Comparison of ENCODE assay signal across 1 cellular context in genomic region chr14:35336171-35337073, GRCh38.
A peak's percentile ranks its signal among the peaks of the same experiment; 100 is the strongest.
TF ChIP-seq lines count a peak whose summit lies in the region.

No MANE protein-coding gene starts in this region.

TF ChIP-seq in WTC11, 78 proteins besides CTCF, POLR2A, EP300 and RAD21 (continued from another document and continues in another):
- TF ChIP-seq ARID4B (CRISPR knock-in tag; IDR thresholded peaks at IDR 0.05; ENCODE audit: borderline replicate concordance), result no peak
- peak; percentile 76 for TF ChIP-seq FOXP1 (CRISPR knock-in tag; IDR thresholded peaks at IDR 0.05; ENCODE audit: borderline replicate concordance)
- no peak for TF ChIP-seq PRRX2 (CRISPR knock-in tag; IDR thresholded peaks at IDR 0.05)
- TF ChIP-seq HMGXB4 (CRISPR knock-in tag; IDR thresholded peaks at IDR 0.05), result no peak
- no peak for TF ChIP-seq ZNF317 (CRISPR knock-in tag; IDR thresholded peaks at IDR 0.05; ENCODE audit: borderline replicate concordance, low read depth)
- no peak for TF ChIP-seq ZSCAN18 (CRISPR knock-in tag; IDR thresholded peaks at IDR 0.05)
- no peak for TF ChIP-seq ZNF425 (CRISPR knock-in tag; conservative IDR thresholded peaks at IDR 0.05)
- TF ChIP-seq CBFB (CRISPR knock-in tag; IDR thresholded peaks at IDR 0.05; ENCODE audit: low read depth), result no peak
- TF ChIP-seq SP1 (CRISPR knock-in tag; conservative IDR thresholded peaks at IDR 0.05), result peak; percentile 71
- no peak for TF ChIP-seq E2F5 (CRISPR knock-in tag; IDR thresholded peaks at IDR 0.05)
- no peak for TF ChIP-seq ZNF396 (CRISPR knock-in tag; IDR thresholded peaks at IDR 0.05; ENCODE audit: borderline replicate concordance)
- 0 out of 2 replicates have a peak, but pooled peaks have one; percentile 17 for TF ChIP-seq ZNF512 (CRISPR knock-in tag; IDR thresholded peaks at IDR 0.05; ENCODE audit: borderline replicate concordance)
- 0 out of 2 replicates have a peak, but pooled peaks have one; percentile 45 for TF ChIP-seq FOXP4 (CRISPR knock-in tag; IDR thresholded peaks at IDR 0.05)
- TF ChIP-seq ZNF532 (CRISPR knock-in tag; IDR thresholded peaks at IDR 0.05; ENCODE audit: borderline replicate concordance), result no peak
- no peak for TF ChIP-seq SMAD4 (CRISPR knock-in tag; IDR thresholded peaks at IDR 0.05)
- no peak for TF ChIP-seq ZNF121 (CRISPR knock-in tag; IDR thresholded peaks at IDR 0.05)
- no peak for TF ChIP-seq ATF3 (CRISPR knock-in tag; conservative IDR thresholded peaks at IDR 0.05)
- TF ChIP-seq E2F4 (CRISPR knock-in tag; IDR thresholded peaks at IDR 0.05; ENCODE audit: borderline replicate concordance, low read depth), result no peak
- no peak for TF ChIP-seq ZNF219 (CRISPR knock-in tag; IDR thresholded peaks at IDR 0.05; ENCODE audit: borderline replicate concordance)
- no peak for TF ChIP-seq EMX1 (CRISPR knock-in tag; IDR thresholded peaks at IDR 0.05)
- no peak for TF ChIP-seq TP53 (CRISPR knock-in tag; IDR thresholded peaks at IDR 0.05)
- TF ChIP-seq CREM (CRISPR knock-in tag; IDR thresholded peaks at IDR 0.05), result no peak
- peak; percentile 95 for TF ChIP-seq GABPB1 (CRISPR knock-in tag; IDR thresholded peaks at IDR 0.05)
- no peak for TF ChIP-seq NR2C2 (CRISPR knock-in tag; IDR thresholded peaks at IDR 0.05)
- TF ChIP-seq ATF2 (CRISPR knock-in tag; IDR thresholded peaks at IDR 0.05; ENCODE audit: borderline replicate concordance, low read depth), result no peak
- TF ChIP-seq RORB (CRISPR knock-in tag; IDR thresholded peaks at IDR 0.05), result no peak
- no peak for TF ChIP-seq SOX15 (CRISPR knock-in tag; IDR thresholded peaks at IDR 0.05)
- TF ChIP-seq OVOL2 (CRISPR knock-in tag; IDR thresholded peaks at IDR 0.05; ENCODE audit: borderline replicate concordance), result no peak
- TF ChIP-seq GTF2I (CRISPR knock-in tag; conservative IDR thresholded peaks at IDR 0.05), result no peak
- TF ChIP-seq IRF2 (CRISPR knock-in tag; IDR thresholded peaks at IDR 0.05; ENCODE audit: borderline replicate concordance, low read depth), result no peak
- peak; percentile 65; the same call in 1 of the 2 replicates for TF ChIP-seq ZBTB21 (CRISPR knock-in tag; IDR thresholded peaks at IDR 0.05; ENCODE audit: borderline replicate concordance)
- no peak for TF ChIP-seq ZNF416 (CRISPR knock-in tag; IDR thresholded peaks at IDR 0.05)
- no peak for TF ChIP-seq NFATC4 (CRISPR knock-in tag; IDR thresholded peaks at IDR 0.05)
